In the genomic region with DNA sequence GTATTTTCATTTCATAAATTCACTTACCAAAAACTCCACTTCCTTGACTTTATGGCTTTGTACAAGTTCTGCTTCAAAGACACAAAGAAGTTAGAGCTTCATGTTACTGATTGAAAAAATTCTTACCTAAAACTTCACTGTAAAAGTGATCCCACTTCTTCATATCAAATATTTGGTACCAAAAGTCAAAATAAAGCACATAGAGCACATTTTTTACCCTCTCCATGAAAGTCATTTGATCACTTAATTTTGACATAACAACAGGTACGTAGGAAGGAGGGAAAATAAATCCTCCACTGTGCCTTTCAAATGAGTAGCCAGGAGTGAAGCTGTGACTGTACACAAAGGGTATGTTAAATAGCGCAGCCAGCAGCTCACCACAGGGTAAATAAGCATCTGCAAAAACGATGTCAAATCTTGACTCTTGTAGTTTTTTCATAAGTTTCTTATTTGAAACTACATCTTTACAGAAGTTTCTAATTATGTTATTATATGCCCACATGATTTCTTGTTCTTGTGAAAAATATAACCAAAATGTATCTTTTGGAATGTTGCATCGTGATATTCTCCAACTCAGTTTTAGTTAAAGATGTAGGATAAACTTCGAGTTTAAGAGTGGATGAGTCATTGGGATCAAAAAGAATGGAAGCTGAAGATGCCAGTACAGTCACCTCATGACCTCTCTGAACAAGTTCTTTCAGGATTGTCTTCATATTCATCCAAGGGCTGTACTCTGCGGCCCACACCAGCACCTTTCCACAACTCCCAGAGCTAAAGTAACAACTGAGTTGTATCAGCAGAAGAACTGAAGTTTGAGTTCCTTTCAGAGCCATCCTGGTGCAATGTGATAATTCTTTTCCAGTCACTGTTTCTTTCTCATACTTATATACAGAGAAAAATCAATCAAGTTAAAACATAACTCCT, we compare ENCODE assay signal across 1 cellular context.
TF ChIP-seq lines count a peak whose summit lies in the region.
"Not testable (repeated sequence)": the region's sequence is repeated elsewhere in the genome, so short reads cannot be mapped to it uniquely, and the experiment has no call there.

No MANE protein-coding gene starts in this region.

TF ChIP-seq in HepG2, 621 proteins besides CTCF, POLR2A, EP300 and RAD21 (continued from another document):
- TF ChIP-seq, protein P1, sequence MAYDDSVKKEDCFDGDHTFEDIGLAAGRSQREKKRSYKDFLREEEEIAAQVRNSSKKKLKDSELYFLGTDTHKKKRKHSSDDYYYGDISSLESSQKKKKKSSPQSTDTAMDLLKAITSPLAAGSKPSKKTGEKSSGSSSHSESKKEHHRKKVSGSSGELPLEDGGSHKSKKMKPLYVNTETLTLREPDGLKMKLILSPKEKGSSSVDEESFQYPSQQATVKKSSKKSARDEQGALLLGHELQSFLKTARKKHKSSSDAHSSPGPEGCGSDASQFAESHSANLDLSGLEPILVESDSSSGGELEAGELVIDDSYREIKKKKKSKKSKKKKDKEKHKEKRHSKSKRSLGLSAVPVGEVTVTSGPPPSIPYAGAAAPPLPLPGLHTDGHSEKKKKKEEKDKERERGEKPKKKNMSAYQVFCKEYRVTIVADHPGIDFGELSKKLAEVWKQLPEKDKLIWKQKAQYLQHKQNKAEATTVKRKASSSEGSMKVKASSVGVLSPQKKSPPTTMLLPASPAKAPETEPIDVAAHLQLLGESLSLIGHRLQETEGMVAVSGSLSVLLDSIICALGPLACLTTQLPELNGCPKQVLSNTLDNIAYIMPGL (CRISPR knock-in tag; IDR thresholded peaks at IDR 0.05; ENCODE audit: borderline replicate concordance in 1 of 2, low read depth in 1 of 2), result peak in 1 of 2 experiments; percentile 58; a peak in 1 of 4 replicates
- TF ChIP-seq PAXIP1 (CRISPR knock-in tag; conservative IDR thresholded peaks at IDR 0.05) (peak; percentile 76), HBP1 (CRISPR knock-in tag; IDR thresholded peaks at IDR 0.05; ENCODE audit: low read depth) (peak; percentile 54; the same call in 1 of the 2 replicates), HOXA7 (CRISPR knock-in tag; IDR thresholded peaks at IDR 0.05) (0 out of 2 replicates have a peak, but pooled peaks have one; percentile 22), HOMEZ (CRISPR knock-in tag; IDR thresholded peaks at IDR 0.05; ENCODE audit: low read depth) (peak; percentile 35; the same call in 1 of the 2 replicates), ZNF317 (CRISPR knock-in tag; IDR thresholded peaks at IDR 0.05) (0 out of 2 replicates have a peak, but pooled peaks have one; percentile 43), ZBTB37 (CRISPR knock-in tag; IDR thresholded peaks at IDR 0.05) (0 out of 2 replicates have a peak, but pooled peaks have one; percentile 35), MED8 (CRISPR knock-in tag; IDR thresholded peaks at IDR 0.05; ENCODE audit: insufficient replicate concordance) (peak; percentile 90), PATZ1 (CRISPR knock-in tag; IDR thresholded peaks at IDR 0.05) (peak; percentile 31; the same call in 1 of the 2 replicates), SALL1 (CRISPR knock-in tag; IDR thresholded peaks at IDR 0.05) (peak; percentile 71; the same call in 1 of the 2 replicates), FOXP1 (CRISPR knock-in tag; IDR thresholded peaks at IDR 0.05) (peak; percentile 78)
- TF ChIP-seq, protein P2, sequence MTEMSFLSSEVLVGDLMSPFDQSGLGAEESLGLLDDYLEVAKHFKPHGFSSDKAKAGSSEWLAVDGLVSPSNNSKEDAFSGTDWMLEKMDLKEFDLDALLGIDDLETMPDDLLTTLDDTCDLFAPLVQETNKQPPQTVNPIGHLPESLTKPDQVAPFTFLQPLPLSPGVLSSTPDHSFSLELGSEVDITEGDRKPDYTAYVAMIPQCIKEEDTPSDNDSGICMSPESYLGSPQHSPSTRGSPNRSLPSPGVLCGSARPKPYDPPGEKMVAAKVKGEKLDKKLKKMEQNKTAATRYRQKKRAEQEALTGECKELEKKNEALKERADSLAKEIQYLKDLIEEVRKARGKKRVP (CRISPR knock-in tag; IDR thresholded peaks at IDR 0.05), result peak in 1 of 2 experiments; percentile 46; a peak in 1 of 4 replicates
- not testable (repeated sequence) for TF ChIP-seq FOXP1 (IDR thresholded peaks at IDR 0.05)
